ENCODE assay signal across 30 cellular contexts in genomic region chr12:3458041-3458440, GRCh38. TPM values are rescaled to one million over a fixed set of nuclear protein-coding genes. Genes with fewer than 3 reads are reported as not detected.
A peak's percentile ranks its signal among the peaks of the same experiment; 100 is the strongest.
DNase-seq lines count a peak whose midpoint lies in the region; ATAC-seq and TF ChIP-seq lines count a peak whose summit lies in the region.
"Had no signal": no experiment of that assay in that cellular context is flagged by ENCODE, and none has a peak within 500 bp of the region (broad histone marks: within the 10 kb centered on the region; RNA-seq: fewer than 3 reads in every experiment).

No MANE protein-coding gene starts in this region.

- in situ Hi-C loops in astrocyte of the spinal cord (cut with HindIII; ENCODE audit: low sequenced_read_pairs): no loop called here

- CTCF ChIA-PET in Calu3 (lab: Charles Lee): no interaction called here

- ATAC-seq in HG03521 (IDR thresholded peaks at IDR 0.05; ENCODE audit: unreplicated experiment) (no peak), GM21390 (IDR thresholded peaks at IDR 0.05; ENCODE audit: unreplicated experiment) (no peak)
- ATAC-seq: sciatic nerve had no signal

- H3K9me3 Mint-ChIP-seq in Calu3 (ENCODE audit: low read depth, unreplicated experiment): no peaks in the 10 kb centered on the region
- H3K9me3 Mint-ChIP-seq: activated naive CD8-positive, alpha-beta T cell treated with anti-CD3 and anti-CD28 coated beads, Interleukin-2, amount 10 ng/mL, durations not matched to agents 7 days and 5 days; activated T-helper 2 cell treated with anti-CD3 and anti-CD28 coated beads, Interferon-gamma antibody, Interleukin-2, Interleukin-4, amounts not matched to agents 10 μg/mL and 5 μg/mL and 100 μg/mL, durations not matched to agents 14 hours and 24 hours and 36 hours; CD4-positive, alpha-beta T cell; T-helper 2 cell treated with Interferon-gamma antibody and Interleukin-4, amounts not matched to agents 5 μg/mL and 100 μg/mL, for 36 hours had no signal

- H3K36me3 Mint-ChIP-seq in Calu3 (ENCODE audit: insufficient read depth, unreplicated experiment): no peaks in the 10 kb centered on the region
- H3K36me3 Mint-ChIP-seq: activated naive CD8-positive, alpha-beta T cell treated with anti-CD3 and anti-CD28 coated beads, Interleukin-2, amount 10 ng/mL, durations not matched to agents 7 days and 5 days had no signal

- no TSS peak for BruUV-seq in Calu3 (replicated peaks; lab: Mats Ljungman, UMichigan)

- intact Hi-C loops in Calu3 (cut with micrococcal nuclease; ENCODE audit: unreplicated experiment): loop anchor here (5.0 kb wide), 1 partner anchor 146 kb away; no protein-coding TSS in a partner anchor

- H3K4me3 Mint-ChIP-seq in Calu3 (ENCODE audit: low read depth, unreplicated experiment): no peak overlapping the region
- H3K4me3 Mint-ChIP-seq: activated naive CD8-positive, alpha-beta T cell treated with anti-CD3 and anti-CD28 coated beads, Interleukin-2, amount 10 ng/mL, durations not matched to agents 7 days and 5 days; CD4-positive, alpha-beta T cell; T-helper 2 cell treated with Interferon-gamma antibody and Interleukin-4, amounts not matched to agents 5 μg/mL and 100 μg/mL, for 36 hours had no signal

- H3K4me1 Mint-ChIP-seq in Calu3 (ENCODE audit: low read depth, unreplicated experiment): peaks cover 13% of the 10 kb centered on the region

- TF ChIP-seq CTCF in Calu3 (IDR thresholded peaks at IDR 0.05; ENCODE audit: unreplicated experiment) (no peak), astrocyte of the spinal cord (IDR thresholded peaks at IDR 0.05; ENCODE audit: low read depth, low read length) (no peak)

- no peak overlapping the region for H3K4me3 ChIP-seq in astrocyte of the spinal cord (ENCODE audit: low read depth, low read length)
- H3K4me3 ChIP-seq: left ventricle myocardium inferior had no signal

- peaks cover 71% of the 10 kb centered on the region for H3K27me3 Mint-ChIP-seq in Calu3 (ENCODE audit: unreplicated experiment)

- H3K27ac Mint-ChIP-seq in Calu3 (ENCODE audit: unreplicated experiment): no peak overlapping the region
- H3K27ac Mint-ChIP-seq: activated naive CD8-positive, alpha-beta T cell treated with anti-CD3 and anti-CD28 coated beads, Interleukin-2, amount 10 ng/mL, durations not matched to agents 7 days and 5 days; activated T-helper 2 cell treated with anti-CD3 and anti-CD28 coated beads, Interferon-gamma antibody, Interleukin-2, Interleukin-4, amounts not matched to agents 10 μg/mL and 5 μg/mL and 100 μg/mL, durations not matched to agents 14 hours and 24 hours and 36 hours; CD4-positive, alpha-beta T cell; T-helper 2 cell treated with Interferon-gamma antibody and Interleukin-4, amounts not matched to agents 5 μg/mL and 100 μg/mL, for 36 hours had no signal

- peak; percentile 24 for DNase-seq in Calu3
- peak; percentile 19 for DNase-seq in LHCN-M2 (ENCODE audit: low read depth)
- DNase-seq in astrocyte of the spinal cord (ENCODE audit: low read depth, low spot score): peak; percentile 1
- DNase-seq in myocyte (ENCODE audit: low read depth): peak; percentile 64
- no peak for DNase-seq in Ammon's horn (ENCODE audit: low spot score)
- DNase-seq in NCI-H69 (lab: John Stamatoyannopoulos, UW): no peak
- DNase-seq: activated CD4-positive, alpha-beta T cell treated with anti-CD3 and anti-CD28 coated beads, Interleukin-2, amount 50 U/mL, for 4 hours; activated CD8-positive, alpha-beta memory T cell treated with anti-CD3 and anti-CD28 coated beads, Interleukin-2, amount 50 U/mL, for 4 hours; activated naive CD8-positive, alpha-beta T cell treated with anti-CD3 and anti-CD28 coated beads, Interleukin-2, amount 10 ng/mL, durations not matched to agents 7 days and 5 days; brain microvascular endothelial cell; CD4-positive, alpha-beta T cell; cortex of kidney; DMS53; GOT3; IMR-90; left ventricle myocardium inferior; midbrain; MM.1S; NCI-H1417 treated with DMSO at 0.1 percent for 48 hours; NCI-H510A treated with DMSO at 0.1 percent for 48 hours; RPMI8226; SK-N-SH had no signal

RNA-seq across cellular contexts. Expression of gene PRMT8, which starts 33.0 kb away (rescaled TPM):
- total RNA-seq in Calu3 (2022) (not detected in 2 replicates), LHCN-M2 (2014; rRNA removed) (not detected in 2 replicates), myocyte (not detected in 2 replicates)
- not detected for polyA plus RNA-seq in LHCN-M2 (2012)
- 0.05 TPM for polyA plus RNA-seq in myocyte (2012)
- total RNA-seq: activated naive CD8-positive, alpha-beta T cell treated with anti-CD3 and anti-CD28 coated beads, Interleukin-2, amount 10 ng/mL, durations not matched to agents 7 days and 5 days; activated T-helper 2 cell treated with anti-CD3 and anti-CD28 coated beads, Interferon-gamma antibody, Interleukin-2, Interleukin-4, amounts not matched to agents 10 μg/mL and 5 μg/mL and 100 μg/mL, durations not matched to agents 14 hours and 24 hours and 36 hours; CD4-positive, alpha-beta T cell; IMR-90; sciatic nerve; subcutaneous adipose tissue; ureter had no signal
- polyA plus RNA-seq: AG04450, IMR-90, SK-N-SH had no signal

Comparison
In these comparisons a context has a peak if more than half of its experiments do, and no peak if none do; other contexts are left out.
1. DNase-seq: peak in Calu3 (single experiment), LHCN-M2 (single experiment), astrocyte of the spinal cord (single experiment) and myocyte (single experiment); none in Ammon's horn (single experiment) and NCI-H69 (single experiment).